ENCODE assay signal across 11 cellular contexts in genomic region chr10:77667426-77668324, GRCh38. TPM values are rescaled to one million over a fixed set of nuclear protein-coding genes. Genes with fewer than 3 reads are reported as not detected.
A peak's percentile ranks its signal among the peaks of the same experiment; 100 is the strongest.
DNase-seq lines count a peak whose midpoint lies in the region; ATAC-seq and TF ChIP-seq lines count a peak whose summit lies in the region.
"Had no signal": no experiment of that assay in that cellular context is flagged by ENCODE, and none has a peak within 500 bp of the region (broad histone marks: within the 10 kb centered on the region; RNA-seq: fewer than 3 reads in every experiment).

No MANE protein-coding gene starts in this region.

- DNase-seq in NCI-H510A (lab: John Stamatoyannopoulos, UW): peak; percentile 20
- no peak for DNase-seq in NCI-H2196 treated with DMSO at 0.1 percent for 48 hours (lab: John Stamatoyannopoulos, UW; ENCODE audit: unreplicated experiment)
- no peak for DNase-seq in thyroid gland
- no peak for DNase-seq in stimulated activated naive CD8-positive, alpha-beta T cell treated with anti-CD3 and anti-CD28 coated beads, Interleukin-15, amount 100 ng/mL, for 72 hours
- no peak for DNase-seq in activated CD4-positive, alpha-beta T cell treated with anti-CD3 and anti-CD28 coated beads, Interleukin-2, amount 50 U/mL, for 48 hours
- DNase-seq: CD4-positive, alpha-beta memory T cell; endodermal cell had no signal

- no peak overlapping the region for H3K4me3 Mint-ChIP-seq in stimulated activated naive CD8-positive, alpha-beta T cell treated with anti-CD3 and anti-CD28 coated beads, Interleukin-15, amount 100 ng/mL, for 72 hours
- H3K4me3 Mint-ChIP-seq: endodermal cell had no signal

- H3K27ac ChIP-seq in thyroid gland: no peak overlapping the region

- no peak for TF ChIP-seq CTCF in thyroid gland (IDR thresholded peaks at IDR 0.05)

- peaks cover 63% of the 10 kb centered on the region for H3K27me3 Mint-ChIP-seq in stimulated activated naive CD8-positive, alpha-beta T cell treated with anti-CD3 and anti-CD28 coated beads, Interleukin-15, amount 100 ng/mL, for 72 hours

- no peaks in the 10 kb centered on the region for H3K36me3 ChIP-seq in thyroid gland

- 81 to 92% methylated on average over 3 of the region's 3 CpGs for WGBS in thyroid gland, 2 donors

- no peaks in the 10 kb centered on the region for H3K4me1 Mint-ChIP-seq in stimulated activated naive CD8-positive, alpha-beta T cell treated with anti-CD3 and anti-CD28 coated beads, Interleukin-15, amount 100 ng/mL, for 72 hours
- H3K4me1 Mint-ChIP-seq: CD4-positive, alpha-beta memory T cell had no signal

- no peaks in the 10 kb centered on the region for H3K27me3 ChIP-seq in thyroid gland

- H3K4me1 ChIP-seq in thyroid gland: no peaks in the 10 kb centered on the region

- peak; percentile 79 for ATAC-seq in GM18498 (IDR thresholded peaks at IDR 0.05; ENCODE audit: unreplicated experiment)
- peak; percentile 54 for ATAC-seq in GM19395 (IDR thresholded peaks at IDR 0.05; ENCODE audit: unreplicated experiment)
- ATAC-seq in HG03064 (IDR thresholded peaks at IDR 0.05; ENCODE audit: low read depth, unreplicated experiment): peak; percentile 67
- no peak for ATAC-seq in stimulated activated naive CD8-positive, alpha-beta T cell treated with anti-CD3 and anti-CD28 coated beads, Interleukin-15, amount 100 ng/mL, for 72 hours

- no peak overlapping the region for H3K4me3 ChIP-seq in thyroid gland (replicated peaks in 1 of 3)

- no peaks in the 10 kb centered on the region for H3K9me3 Mint-ChIP-seq in stimulated activated naive CD8-positive, alpha-beta T cell treated with anti-CD3 and anti-CD28 coated beads, Interleukin-15, amount 100 ng/mL, for 72 hours
- H3K9me3 Mint-ChIP-seq: endodermal cell had no signal

- H3K27ac Mint-ChIP-seq in stimulated activated naive CD8-positive, alpha-beta T cell treated with anti-CD3 and anti-CD28 coated beads, Interleukin-15, amount 100 ng/mL, for 72 hours: no peak overlapping the region
- H3K27ac Mint-ChIP-seq: CD4-positive, alpha-beta memory T cell; endodermal cell had no signal

- intact Hi-C loops in thyroid gland (cut with DNase I): no loop called here

- H3K9me3 ChIP-seq in thyroid gland: no peaks in the 10 kb centered on the region

- no peak for TF ChIP-seq POLR2A in thyroid gland (IDR thresholded peaks at IDR 0.05)

RNA-seq across cellular contexts. Expression of gene KCNMA1, which starts 30.1 kb away (rescaled TPM):
- 1 to 10 TPM; 2.5 to 5.1 (median 3.6) TPM for total RNA-seq in thyroid gland
- total RNA-seq: activated CD8-positive, alpha-beta memory T cell treated with anti-CD3 and anti-CD28 coated beads for 36 hours; CD4-positive, alpha-beta memory T cell had no signal
